ENCODE assay signal across 26 cellular contexts in genomic region chr2:10704034-10704594, GRCh38. TPM values are rescaled to one million over a fixed set of nuclear protein-coding genes. Genes with fewer than 3 reads are reported as not detected.
"Had no signal": no experiment of that assay in that cellular context is flagged by ENCODE, and none has a peak within 500 bp of the region (broad histone marks: within the 10 kb centered on the region; RNA-seq: fewer than 3 reads in every experiment).

No MANE protein-coding gene starts in this region.

- H2AFZ ChIP-seq: hepatocyte had no signal

- H3K27ac ChIP-seq: hepatocyte, left ventricle myocardium inferior, ovary, right atrium auricular region, right lobe of liver, spleen, tibial nerve, uterus had no signal

- H3K27me3 ChIP-seq: ovary, right atrium auricular region, right lobe of liver, uterus had no signal

- ATAC-seq: mucosa of descending colon; naive thymus-derived CD4-positive, alpha-beta T cell; natural killer cell treated with Interleukin-12 subunit alpha and Interleukin-12 subunit beta and Interleukin-15 and Interleukin-18, amount 100 ng/mL, for 72 hours; right lobe of liver; stimulated activated effector memory CD8-positive, alpha-beta T cell treated with anti-CD3 and anti-CD28 coated beads, Interleukin-12 subunit alpha, Interleukin-12 subunit beta, amount 100 ng/mL, for 72 hours; stimulated activated naive CD8-positive, alpha-beta T cell treated with anti-CD3 and anti-CD28 coated beads, Interleukin-15, amount 100 ng/mL, for 72 hours had no signal

- H3K9me3 ChIP-seq: left ventricle myocardium inferior, mucosa of descending colon, ovary, right atrium auricular region, right lobe of liver, spleen, tibial nerve, uterus had no signal

- H3K4me1 Mint-ChIP-seq: memory B cell; stimulated activated effector memory CD8-positive, alpha-beta T cell treated with anti-CD3 and anti-CD28 coated beads, Interleukin-12 subunit alpha, Interleukin-12 subunit beta, amount 100 ng/mL, for 72 hours; stimulated activated naive CD8-positive, alpha-beta T cell treated with anti-CD3 and anti-CD28 coated beads, Interleukin-15, amount 100 ng/mL, for 72 hours had no signal

- H3K27ac Mint-ChIP-seq: memory B cell; naive thymus-derived CD4-positive, alpha-beta T cell; natural killer cell treated with Interleukin-12 subunit alpha and Interleukin-12 subunit beta and Interleukin-15 and Interleukin-18, amount 100 ng/mL, for 72 hours; progenitor cell of endocrine pancreas; stimulated activated effector memory CD8-positive, alpha-beta T cell treated with anti-CD3 and anti-CD28 coated beads, Interleukin-12 subunit alpha, Interleukin-12 subunit beta, amount 100 ng/mL, for 72 hours; type B pancreatic cell had no signal

- H3K4me3 ChIP-seq: hepatocyte, left ventricle myocardium inferior, lung, mucosa of descending colon, ovary, right atrium auricular region, right lobe of liver, spleen, tibial nerve, uterus had no signal

- H3K36me3 Mint-ChIP-seq: memory B cell; naive thymus-derived CD4-positive, alpha-beta T cell; natural killer cell treated with Interleukin-12 subunit alpha and Interleukin-12 subunit beta and Interleukin-15 and Interleukin-18, amount 100 ng/mL, for 72 hours; stimulated activated effector memory CD8-positive, alpha-beta T cell treated with anti-CD3 and anti-CD28 coated beads, Interleukin-12 subunit alpha, Interleukin-12 subunit beta, amount 100 ng/mL, for 72 hours; type B pancreatic cell had no signal

- H3K36me3 ChIP-seq: left ventricle myocardium inferior, ovary, right atrium auricular region, right lobe of liver, spleen, tibial nerve, uterus had no signal

- H3K4me2 ChIP-seq: hepatocyte had no signal

- H3K79me2 ChIP-seq: hepatocyte had no signal

- H3K4me3 Mint-ChIP-seq: memory B cell; naive thymus-derived CD4-positive, alpha-beta T cell; natural killer cell treated with Interleukin-12 subunit alpha and Interleukin-12 subunit beta and Interleukin-15 and Interleukin-18, amount 100 ng/mL, for 72 hours; stimulated activated effector memory CD8-positive, alpha-beta T cell treated with anti-CD3 and anti-CD28 coated beads, Interleukin-12 subunit alpha, Interleukin-12 subunit beta, amount 100 ng/mL, for 72 hours; stimulated activated naive CD8-positive, alpha-beta T cell treated with anti-CD3 and anti-CD28 coated beads, Interleukin-15, amount 100 ng/mL, for 72 hours; type B pancreatic cell had no signal

- H3K9me3 Mint-ChIP-seq: memory B cell; natural killer cell treated with Interleukin-12 subunit alpha and Interleukin-12 subunit beta and Interleukin-15 and Interleukin-18, amount 100 ng/mL, for 72 hours; stimulated activated effector memory CD8-positive, alpha-beta T cell treated with anti-CD3 and anti-CD28 coated beads, Interleukin-12 subunit alpha, Interleukin-12 subunit beta, amount 100 ng/mL, for 72 hours; stimulated activated naive CD8-positive, alpha-beta T cell treated with anti-CD3 and anti-CD28 coated beads, Interleukin-15, amount 100 ng/mL, for 72 hours; type B pancreatic cell had no signal

- DNase-seq: islet precursor cell; left ventricle myocardium inferior; midbrain; mucosa of descending colon; naive thymus-derived CD4-positive, alpha-beta T cell; ovary; small intestine; stimulated activated CD4-positive, alpha-beta T cell treated with anti-CD3 and anti-CD28 coated beads, Interleukin-4, amount 100 ng/mL, for 24 hours; stimulated activated naive CD4-positive, alpha-beta T cell treated with Interleukin-2 at 50 U/mL for 16 hours; stimulated activated naive CD8-positive, alpha-beta T cell treated with anti-CD3 and anti-CD28 coated beads, Interleukin-15, amount 100 ng/mL, for 72 hours; substantia nigra; uterus had no signal

- H3K4me1 ChIP-seq: left ventricle myocardium inferior, right atrium auricular region, right lobe of liver, spleen, tibial nerve, uterus had no signal

RNA-seq across cellular contexts. Expression of gene ATP6V1C2, which starts 17.3 kb away (rescaled TPM):
- total RNA-seq: myocyte; naive thymus-derived CD4-positive, alpha-beta T cell; natural killer cell treated with Interleukin-12 subunit alpha and Interleukin-12 subunit beta and Interleukin-15 and Interleukin-18, amount 100 ng/mL, for 72 hours; pulmonary artery endothelial cell had no signal
- polyA plus RNA-seq: naive thymus-derived CD4-positive, alpha-beta T cell; neural cell had no signal
